In genomic region chr2:58240938-58241755, GRCh38 we compare ENCODE assay signal across 1 cellular context.
TF ChIP-seq lines count a peak whose summit lies in the region.

TSS of gene FANCL (minus strand) at chr2:58241325. CDS start at chr2:58241313, 12 bp downstream.

TF ChIP-seq in K562, 482 proteins besides CTCF, POLR2A, EP300 and RAD21 (continued from another document and continues in another):
- TF ChIP-seq ZBTB5 (IDR thresholded peaks at IDR 0.05) (no peak), MAZ (CRISPR knock-in tag; conservative IDR thresholded peaks at IDR 0.05 in 1 of 2, IDR thresholded peaks at IDR 0.05 in 1 of 2) (peak; percentile 61 to 74; a peak in 3 of 4 replicates), CBX5 (IDR thresholded peaks at IDR 0.05; ENCODE audit: borderline replicate concordance, low read depth) (peak; percentile 66; the same call in 1 of the 2 replicates), CXXC5 (CRISPR knock-in tag; IDR thresholded peaks at IDR 0.05) (peak; percentile 90), GABPB2 (CRISPR knock-in tag; conservative IDR thresholded peaks at IDR 0.05) (no peak), PATZ1 (CRISPR knock-in tag; IDR thresholded peaks at IDR 0.05; ENCODE audit: borderline replicate concordance) (no peak), ZBTB7A (IDR thresholded peaks at IDR 0.05; ENCODE audit: borderline replicate concordance, control insufficient read depth, low read depth, low read length) (no peak; the same call in 1 of the 2 replicates), CBFA2T2 (conservative IDR thresholded peaks at IDR 0.05) (no peak), GABPB1 (CRISPR knock-in tag; IDR thresholded peaks at IDR 0.05) (peak; percentile 85), POLR3A (IDR thresholded peaks at IDR 0.05; ENCODE audit: borderline replicate concordance, extremely low read depth, insufficient read depth, insufficient read length) (no peak), CCNT2 (IDR thresholded peaks at IDR 0.05; ENCODE audit: borderline replicate concordance, extremely low read depth, insufficient read length, low read depth, low read length) (peak; percentile 18), ZNF311 (CRISPR knock-in tag; IDR thresholded peaks at IDR 0.05) (no peak), ZNF444 (CRISPR knock-in tag; IDR thresholded peaks at IDR 0.05) (no peak), HDAC3 (IDR thresholded peaks at IDR 0.05; ENCODE audit: borderline replicate concordance, partially characterized antibody) (no peak), ARID3B (CRISPR knock-in tag; IDR thresholded peaks at IDR 0.05; ENCODE audit: borderline replicate concordance) (no peak), NR0B1 (IDR thresholded peaks at IDR 0.05; ENCODE audit: partially characterized antibody) (no peak), PCBP2 (IDR thresholded peaks at IDR 0.05; ENCODE audit: low read depth, low read length, poor library complexity, severe bottlenecking) (no peak), ZNF280A (IDR thresholded peaks at IDR 0.05; ENCODE audit: low read depth, partially characterized antibody) (no peak), ARHGAP35 (IDR thresholded peaks at IDR 0.05; ENCODE audit: partially characterized antibody) (no peak), ZBTB26 (CRISPR knock-in tag; IDR thresholded peaks at IDR 0.05) (no peak), ZNF124 (CRISPR knock-in tag; IDR thresholded peaks at IDR 0.05) (no peak), MXD1 (CRISPR knock-in tag; IDR thresholded peaks at IDR 0.05; ENCODE audit: borderline replicate concordance, poor library complexity, severe bottlenecking) (no peak), FOSL1 (tag; conservative IDR thresholded peaks at IDR 0.05) (no peak), MCM2 (IDR thresholded peaks at IDR 0.05; ENCODE audit: low read depth) (no peak), TAF9B (IDR thresholded peaks at IDR 0.05; ENCODE audit: partially characterized antibody) (peak; percentile 67), ZNF717 (CRISPR knock-in tag; IDR thresholded peaks at IDR 0.05) (no peak), HDAC1 (IDR thresholded peaks at IDR 0.05) (peak in 1 of 2 experiments; percentile 68; a peak in 1 of 4 replicates), JUN (IDR thresholded peaks at IDR 0.05; ENCODE audit: borderline replicate concordance, low read depth, low read length) (no peak), JUN (CRISPR knock-in tag; IDR thresholded peaks at IDR 0.05; ENCODE audit: borderline replicate concordance) (no peak), GTF2E2 (tag; IDR thresholded peaks at IDR 0.05) (no peak), ZC3H11A (IDR thresholded peaks at IDR 0.05; ENCODE audit: low read depth, low read length) (no peak), STAT5B (CRISPR knock-in tag; IDR thresholded peaks at IDR 0.05) (no peak), ZKSCAN8 (CRISPR knock-in tag; IDR thresholded peaks at IDR 0.05) (no peak), ZNF398 (CRISPR knock-in tag; IDR thresholded peaks at IDR 0.05) (no peak), HIVEP1 (CRISPR knock-in tag; IDR thresholded peaks at IDR 0.05) (no peak), THRA (IDR thresholded peaks at IDR 0.05) (no peak), RBM34 (IDR thresholded peaks at IDR 0.05; ENCODE audit: borderline replicate concordance, insufficient read depth, low read length) (no peak), POLR2H (tag; IDR thresholded peaks at IDR 0.05; ENCODE audit: low read depth) (peak; percentile 70), ZBTB12 (CRISPR knock-in tag; IDR thresholded peaks at IDR 0.05) (no peak), NFYB (IDR thresholded peaks at IDR 0.05; ENCODE audit: extremely low read depth, insufficient read length) (no peak), CHD1 (IDR thresholded peaks at IDR 0.05; ENCODE audit: low read length) (no peak), ZNF143 (CRISPR knock-in tag; IDR thresholded peaks at IDR 0.05) (no peak), GMEB1 (CRISPR knock-in tag; IDR thresholded peaks at IDR 0.05) (no peak), POLR2AphosphoS5 (IDR thresholded peaks at IDR 0.05; ENCODE audit: control insufficient read depth, insufficient read depth, low read depth, low read length) (peak; percentile 83), CCAR2 (IDR thresholded peaks at IDR 0.05; ENCODE audit: low read depth, low read length) (no peak), ZBED1 (IDR thresholded peaks at IDR 0.05) (no peak), MCM3 (IDR thresholded peaks at IDR 0.05) (no peak), TGIF2 (CRISPR knock-in tag; IDR thresholded peaks at IDR 0.05) (no peak), VEZF1 (CRISPR knock-in tag; IDR thresholded peaks at IDR 0.05) (no peak)
